Comparison of ENCODE assay signal across 10 cellular contexts in the genomic region with DNA sequence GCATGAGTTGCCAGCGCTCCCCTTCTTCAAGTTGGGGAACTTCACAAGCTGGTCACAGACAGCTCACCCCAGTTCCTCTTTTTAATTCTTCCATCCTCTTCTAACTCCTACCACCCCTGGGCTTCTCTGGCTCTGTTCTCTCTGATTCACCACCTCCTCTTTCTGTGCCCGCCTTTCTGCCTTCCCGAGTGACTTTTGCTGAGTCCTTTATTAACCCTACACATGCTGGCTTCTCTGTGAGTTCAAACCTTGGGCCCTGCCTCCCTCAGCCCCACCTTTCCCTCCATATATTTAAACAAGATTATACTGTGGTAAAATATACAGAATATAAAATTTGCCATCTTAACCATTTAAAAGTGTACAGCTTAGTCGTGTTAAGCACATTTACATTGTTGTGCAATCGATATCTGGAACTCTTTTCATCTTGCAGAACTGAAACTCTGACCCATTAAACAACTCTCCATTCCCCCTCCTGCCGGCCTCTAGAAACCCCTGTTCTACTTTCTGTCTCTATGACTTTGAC. TPM values are rescaled to one million over a fixed set of nuclear protein-coding genes. Genes with fewer than 3 reads are reported as not detected.
DNase-seq lines count a peak whose midpoint lies in the region; ATAC-seq and TF ChIP-seq lines count a peak whose summit lies in the region.
"Had no signal": no experiment of that assay in that cellular context is flagged by ENCODE, and none has a peak within 500 bp of the region (broad histone marks: within the 10 kb centered on the region; RNA-seq: fewer than 3 reads in every experiment).

No MANE protein-coding gene starts in this region.

- H3K9me3 ChIP-seq in Karpas-422 (ENCODE audit: low read length), result no peaks in the 10 kb centered on the region
- H3K9me3 ChIP-seq: Peyer's patch had no signal

- no peak for TF ChIP-seq CTCF in GM10266 (IDR thresholded peaks at IDR 0.05; ENCODE audit: control insufficient read depth, insufficient read depth, low read depth, missing control alignments)

- H3K27ac ChIP-seq in Karpas-422 (ENCODE audit: low read length), result peak overlapping the region; percentile 95
- H3K27ac ChIP-seq: Peyer's patch had no signal

- no peaks in the 10 kb centered on the region for H3K36me3 ChIP-seq in Karpas-422 (ENCODE audit: insufficient read depth, low read length)
- H3K36me3 ChIP-seq: Peyer's patch had no signal

- no peaks in the 10 kb centered on the region for H3K9me2 ChIP-seq in Karpas-422 (replicated peaks; ENCODE audit: insufficient read depth, low read length)

- H4K20me1 ChIP-seq in Karpas-422 (ENCODE audit: insufficient read depth, low read depth, low read length), result no peaks in the 10 kb centered on the region

- peak overlapping the region; percentile 29; the same call in 1 of the 2 replicates for H3K4me3 ChIP-seq in Karpas-422 (ENCODE audit: low read length)
- H3K4me3 ChIP-seq: Peyer's patch had no signal

- peak; percentile 74 for ATAC-seq in GM21576 (IDR thresholded peaks at IDR 0.05; ENCODE audit: unreplicated experiment)

- H3K79me2 ChIP-seq in Karpas-422 (ENCODE audit: low read length), result peaks cover 26% of the 10 kb centered on the region

- peak; percentile 51 for DNase-seq in GM10266 (ENCODE audit: extremely low spot score)
- DNase-seq in Karpas-422, result peak; percentile 90
- DNase-seq in cardiac septum (ENCODE audit: low spot score), result peak; percentile 70
- DNase-seq in DMS53 (lab: John Stamatoyannopoulos, UW), result no peak
- DNase-seq in NCI-H146 (lab: John Stamatoyannopoulos, UW), result no peak
- no peak for DNase-seq in NCI-H2171 treated with DMSO at 0.1 percent for 48 hours (lab: John Stamatoyannopoulos, UW)
- DNase-seq in effector CD8-positive, alpha-beta T cell (lab: John Stamatoyannopoulos, UW), result no peak

- H3K9ac ChIP-seq in Karpas-422 (ENCODE audit: low read length), result peak overlapping the region; percentile 65

- H3K4me2 ChIP-seq in Karpas-422 (ENCODE audit: low read depth, low read length, poor library complexity, severe bottlenecking), result peak overlapping the region; percentile 63

- intact Hi-C loops in cardiac septum (cut with DNase I), result no loop called here

- peaks cover 71% of the 10 kb centered on the region for H3K4me1 ChIP-seq in Karpas-422 (ENCODE audit: low read length)
- H3K4me1 ChIP-seq: Peyer's patch had no signal

- no peak overlapping the region for H2AFZ ChIP-seq in Karpas-422 (ENCODE audit: low read length)

- H3K27me3 ChIP-seq in Karpas-422 (ENCODE audit: low read length), result no peaks in the 10 kb centered on the region
- H3K27me3 ChIP-seq: Peyer's patch had no signal

RNA-seq across cellular contexts. Expression of a gene that starts 32.0 kb away (rescaled TPM):
- total RNA-seq in Karpas-422 (2014; rRNA removed; shearing (Covaris generic); ENCODE audit: low replicate concordance), result not detected in 2 replicates
- total RNA-seq in cardiac septum, result 0.16 TPM
- total RNA-seq: myocyte, Peyer's patch had no signal

Comparison
In these comparisons a context has a peak if more than half of its experiments do, and no peak if none do; other contexts are left out.
1. DNase-seq: peak in GM10266 (single experiment), Karpas-422 (single experiment) and cardiac septum (single experiment); none in DMS53 (single experiment), NCI-H146 (single experiment), NCI-H2171 treated with DMSO at 0.1 percent for 48 hours (single experiment) and effector CD8-positive, alpha-beta T cell (single experiment).